In the genomic region with DNA sequence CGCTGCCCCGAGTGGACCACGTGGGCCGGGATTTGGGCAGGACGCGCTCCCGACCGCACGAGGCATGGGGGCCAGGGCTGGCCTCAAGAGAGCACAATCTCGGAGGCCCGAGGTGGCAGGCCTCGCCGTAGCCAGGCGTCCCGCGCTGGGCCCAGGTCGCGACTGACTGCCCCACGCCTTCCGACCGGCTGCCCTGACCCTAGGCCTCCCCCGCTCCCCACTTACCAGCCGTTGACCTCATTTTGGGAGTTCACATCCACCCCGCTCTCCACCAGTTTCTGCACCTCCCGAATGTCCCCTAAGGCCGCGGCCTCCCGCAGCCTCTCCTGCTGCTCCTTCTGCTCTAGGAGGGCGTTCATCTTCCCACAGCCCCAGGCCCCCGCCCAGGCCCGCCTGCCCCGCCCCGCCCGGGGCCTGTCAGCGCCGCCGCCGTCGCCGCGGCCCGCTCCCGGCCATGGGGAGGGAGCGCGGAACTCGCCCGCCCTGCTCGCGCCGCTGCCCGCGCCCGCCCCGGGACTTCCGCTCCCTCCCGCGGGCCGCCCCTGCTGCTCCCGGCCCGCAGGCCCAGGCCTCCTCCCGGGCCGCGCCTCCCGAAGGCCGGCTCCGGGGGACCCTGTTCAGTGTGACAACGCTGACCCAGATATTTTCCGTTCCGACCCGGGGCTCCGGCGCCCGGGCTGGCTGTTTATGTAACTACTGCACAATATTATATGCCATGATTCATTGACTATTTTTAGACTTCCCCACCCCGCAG, we compare ENCODE assay signal across 1 cellular context.
A peak's percentile ranks its signal among the peaks of the same experiment; 100 is the strongest.
TF ChIP-seq lines count a peak whose summit lies in the region.

A gene with protein sequence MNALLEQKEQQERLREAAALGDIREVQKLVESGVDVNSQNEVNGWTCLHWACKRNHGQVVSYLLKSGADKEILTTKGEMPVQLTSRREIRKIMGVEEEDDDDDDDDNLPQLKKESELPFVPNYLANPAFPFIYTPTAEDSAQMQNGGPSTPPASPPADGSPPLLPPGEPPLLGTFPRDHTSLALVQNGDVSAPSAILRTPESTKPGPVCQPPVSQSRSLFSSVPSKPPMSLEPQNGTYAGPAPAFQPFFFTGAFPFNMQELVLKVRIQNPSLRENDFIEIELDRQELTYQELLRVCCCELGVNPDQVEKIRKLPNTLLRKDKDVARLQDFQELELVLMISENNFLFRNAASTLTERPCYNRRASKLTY (minus strand): TSS at position 619 of the 754 bp plus-strand sequence. CDS start 260 bp downstream, at position 359.

TF ChIP-seq in HepG2, 621 proteins besides CTCF, POLR2A, EP300 and RAD21 (continued from another document and continues in another):
- TF ChIP-seq ASH2L (IDR thresholded peaks at IDR 0.05; ENCODE audit: insufficient read length, low read depth, low read length) = peak; percentile 99
- peak; percentile 84; the same call in 1 of the 2 replicates for TF ChIP-seq ZNF431 (CRISPR knock-in tag; IDR thresholded peaks at IDR 0.05; ENCODE audit: borderline replicate concordance, low read depth)
- TF ChIP-seq ZNF274 (CRISPR knock-in tag; IDR thresholded peaks at IDR 0.05) = peak; percentile 58
- TF ChIP-seq, protein P1, sequence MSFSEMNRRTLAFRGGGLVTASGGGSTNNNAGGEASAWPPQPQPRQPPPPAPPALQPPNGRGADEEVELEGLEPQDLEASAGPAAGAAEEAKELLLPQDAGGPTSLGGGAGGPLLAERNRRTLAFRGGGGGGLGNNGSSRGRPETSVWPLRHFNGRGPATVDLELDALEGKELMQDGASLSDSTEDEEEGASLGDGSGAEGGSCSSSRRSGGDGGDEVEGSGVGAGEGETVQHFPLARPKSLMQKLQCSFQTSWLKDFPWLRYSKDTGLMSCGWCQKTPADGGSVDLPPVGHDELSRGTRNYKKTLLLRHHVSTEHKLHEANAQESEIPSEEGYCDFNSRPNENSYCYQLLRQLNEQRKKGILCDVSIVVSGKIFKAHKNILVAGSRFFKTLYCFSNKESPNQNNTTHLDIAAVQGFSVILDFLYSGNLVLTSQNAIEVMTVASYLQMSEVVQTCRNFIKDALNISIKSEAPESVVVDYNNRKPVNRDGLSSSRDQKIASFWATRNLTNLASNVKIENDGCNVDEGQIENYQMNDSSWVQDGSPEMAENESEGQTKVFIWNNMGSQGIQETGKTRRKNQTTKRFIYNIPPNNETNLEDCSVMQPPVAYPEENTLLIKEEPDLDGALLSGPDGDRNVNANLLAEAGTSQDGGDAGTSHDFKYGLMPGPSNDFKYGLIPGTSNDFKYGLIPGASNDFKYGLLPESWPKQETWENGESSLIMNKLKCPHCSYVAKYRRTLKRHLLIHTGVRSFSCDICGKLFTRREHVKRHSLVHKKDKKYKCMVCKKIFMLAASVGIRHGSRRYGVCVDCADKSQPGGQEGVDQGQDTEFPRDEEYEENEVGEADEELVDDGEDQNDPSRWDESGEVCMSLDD (CRISPR knock-in tag; IDR thresholded peaks at IDR 0.05; ENCODE audit: borderline replicate concordance) = peak; percentile 40; the same call in 1 of the 2 replicates
- no peak for TF ChIP-seq FOXP1 (IDR thresholded peaks at IDR 0.05)
- peak; percentile 42; the same call in 1 of the 2 replicates for TF ChIP-seq FOXP1 (CRISPR knock-in tag; IDR thresholded peaks at IDR 0.05)
- TF ChIP-seq ZNF782 (CRISPR knock-in tag; IDR thresholded peaks at IDR 0.05; ENCODE audit: borderline replicate concordance) = peak; percentile 48
- TF ChIP-seq ZFYVE20 (CRISPR knock-in tag; IDR thresholded peaks at IDR 0.05; ENCODE audit: borderline replicate concordance, low read depth) = peak; percentile 88
- TF ChIP-seq, protein P2, sequence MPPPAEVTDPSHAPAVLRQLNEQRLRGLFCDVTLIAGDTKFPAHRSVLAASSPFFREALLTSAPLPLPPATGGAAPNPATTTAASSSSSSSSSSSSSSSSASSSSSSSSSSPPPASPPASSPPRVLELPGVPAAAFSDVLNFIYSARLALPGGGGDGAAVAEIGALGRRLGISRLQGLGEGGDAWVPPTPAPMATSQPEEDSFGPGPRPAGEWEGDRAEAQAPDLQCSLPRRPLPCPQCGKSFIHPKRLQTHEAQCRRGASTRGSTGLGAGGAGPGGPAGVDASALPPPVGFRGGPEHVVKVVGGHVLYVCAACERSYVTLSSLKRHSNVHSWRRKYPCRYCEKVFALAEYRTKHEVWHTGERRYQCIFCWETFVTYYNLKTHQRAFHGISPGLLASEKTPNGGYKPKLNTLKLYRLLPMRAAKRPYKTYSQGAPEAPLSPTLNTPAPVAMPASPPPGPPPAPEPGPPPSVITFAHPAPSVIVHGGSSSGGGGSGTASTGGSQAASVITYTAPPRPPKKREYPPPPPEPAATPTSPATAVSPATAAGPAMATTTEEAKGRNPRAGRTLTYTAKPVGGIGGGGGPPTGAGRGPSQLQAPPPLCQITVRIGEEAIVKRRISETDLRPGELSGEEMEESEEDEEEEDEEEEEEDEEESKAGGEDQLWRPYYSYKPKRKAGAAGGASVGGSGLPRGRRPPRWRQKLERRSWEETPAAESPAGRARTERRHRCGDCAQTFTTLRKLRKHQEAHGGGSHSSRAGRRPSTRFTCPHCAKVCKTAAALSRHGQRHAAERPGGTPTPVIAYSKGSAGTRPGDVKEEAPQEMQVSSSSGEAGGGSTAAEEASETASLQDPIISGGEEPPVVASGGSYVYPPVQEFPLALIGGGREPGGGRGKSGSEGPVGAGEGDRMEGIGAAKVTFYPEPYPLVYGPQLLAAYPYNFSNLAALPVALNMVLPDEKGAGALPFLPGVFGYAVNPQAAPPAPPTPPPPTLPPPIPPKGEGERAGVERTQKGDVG (CRISPR knock-in tag; IDR thresholded peaks at IDR 0.05; ENCODE audit: borderline replicate concordance) = 0 out of 2 replicates have a peak, but pooled peaks have one; percentile 70
- peak; percentile 94 for TF ChIP-seq CHCHD3 (CRISPR knock-in tag; IDR thresholded peaks at IDR 0.05)
- TF ChIP-seq, protein P3, sequence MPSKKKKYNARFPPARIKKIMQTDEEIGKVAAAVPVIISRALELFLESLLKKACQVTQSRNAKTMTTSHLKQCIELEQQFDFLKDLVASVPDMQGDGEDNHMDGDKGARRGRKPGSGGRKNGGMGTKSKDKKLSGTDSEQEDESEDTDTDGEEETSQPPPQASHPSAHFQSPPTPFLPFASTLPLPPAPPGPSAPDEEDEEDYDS (CRISPR knock-in tag; IDR thresholded peaks at IDR 0.05) = peak; percentile 65; the same call in 1 of the 2 replicates
- peak; percentile 90 for TF ChIP-seq KLF12 (CRISPR knock-in tag; IDR thresholded peaks at IDR 0.05; ENCODE audit: borderline replicate concordance)
- TF ChIP-seq AGO1 (IDR thresholded peaks at IDR 0.05; ENCODE audit: low read depth, low read length, poor library complexity, severe bottlenecking) = peak; percentile 39
- TF ChIP-seq MYC (CRISPR knock-in tag; IDR thresholded peaks at IDR 0.05; ENCODE audit: borderline replicate concordance) = peak; percentile 93; the same call in 1 of the 2 replicates
- peak; percentile 98 for TF ChIP-seq RORA (CRISPR knock-in tag; IDR thresholded peaks at IDR 0.05)
- peak; percentile 47; the same call in 1 of the 2 replicates for TF ChIP-seq TSC22D2 (CRISPR knock-in tag; IDR thresholded peaks at IDR 0.05; ENCODE audit: borderline replicate concordance)
- no peak for TF ChIP-seq FLYWCH1 (CRISPR knock-in tag; IDR thresholded peaks at IDR 0.05)
- TF ChIP-seq ELF1 (CRISPR knock-in tag; IDR thresholded peaks at IDR 0.05) = peak; percentile 71
- TF ChIP-seq, protein P4, sequence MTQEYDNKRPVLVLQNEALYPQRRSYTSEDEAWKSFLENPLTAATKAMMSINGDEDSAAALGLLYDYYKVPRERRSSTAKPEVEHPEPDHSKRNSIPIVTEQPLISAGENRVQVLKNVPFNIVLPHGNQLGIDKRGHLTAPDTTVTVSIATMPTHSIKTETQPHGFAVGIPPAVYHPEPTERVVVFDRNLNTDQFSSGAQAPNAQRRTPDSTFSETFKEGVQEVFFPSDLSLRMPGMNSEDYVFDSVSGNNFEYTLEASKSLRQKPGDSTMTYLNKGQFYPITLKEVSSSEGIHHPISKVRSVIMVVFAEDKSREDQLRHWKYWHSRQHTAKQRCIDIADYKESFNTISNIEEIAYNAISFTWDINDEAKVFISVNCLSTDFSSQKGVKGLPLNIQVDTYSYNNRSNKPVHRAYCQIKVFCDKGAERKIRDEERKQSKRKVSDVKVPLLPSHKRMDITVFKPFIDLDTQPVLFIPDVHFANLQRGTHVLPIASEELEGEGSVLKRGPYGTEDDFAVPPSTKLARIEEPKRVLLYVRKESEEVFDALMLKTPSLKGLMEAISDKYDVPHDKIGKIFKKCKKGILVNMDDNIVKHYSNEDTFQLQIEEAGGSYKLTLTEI (CRISPR knock-in tag; conservative IDR thresholded peaks at IDR 0.05) = no peak
- no peak; the same call in 1 of the 2 replicates for TF ChIP-seq REPIN1 (CRISPR knock-in tag; IDR thresholded peaks at IDR 0.05; ENCODE audit: borderline replicate concordance, low read depth)
- TF ChIP-seq RCOR2 (CRISPR knock-in tag; IDR thresholded peaks at IDR 0.05) = no peak
- no peak; the same call in none of the 2 replicates for TF ChIP-seq SNAPC2 (CRISPR knock-in tag; IDR thresholded peaks at IDR 0.05)
- TF ChIP-seq ZNF180 (CRISPR knock-in tag; IDR thresholded peaks at IDR 0.05; ENCODE audit: borderline replicate concordance, low read depth) = 0 out of 2 replicates have a peak, but pooled peaks have one; percentile 66
- TF ChIP-seq, protein P5, sequence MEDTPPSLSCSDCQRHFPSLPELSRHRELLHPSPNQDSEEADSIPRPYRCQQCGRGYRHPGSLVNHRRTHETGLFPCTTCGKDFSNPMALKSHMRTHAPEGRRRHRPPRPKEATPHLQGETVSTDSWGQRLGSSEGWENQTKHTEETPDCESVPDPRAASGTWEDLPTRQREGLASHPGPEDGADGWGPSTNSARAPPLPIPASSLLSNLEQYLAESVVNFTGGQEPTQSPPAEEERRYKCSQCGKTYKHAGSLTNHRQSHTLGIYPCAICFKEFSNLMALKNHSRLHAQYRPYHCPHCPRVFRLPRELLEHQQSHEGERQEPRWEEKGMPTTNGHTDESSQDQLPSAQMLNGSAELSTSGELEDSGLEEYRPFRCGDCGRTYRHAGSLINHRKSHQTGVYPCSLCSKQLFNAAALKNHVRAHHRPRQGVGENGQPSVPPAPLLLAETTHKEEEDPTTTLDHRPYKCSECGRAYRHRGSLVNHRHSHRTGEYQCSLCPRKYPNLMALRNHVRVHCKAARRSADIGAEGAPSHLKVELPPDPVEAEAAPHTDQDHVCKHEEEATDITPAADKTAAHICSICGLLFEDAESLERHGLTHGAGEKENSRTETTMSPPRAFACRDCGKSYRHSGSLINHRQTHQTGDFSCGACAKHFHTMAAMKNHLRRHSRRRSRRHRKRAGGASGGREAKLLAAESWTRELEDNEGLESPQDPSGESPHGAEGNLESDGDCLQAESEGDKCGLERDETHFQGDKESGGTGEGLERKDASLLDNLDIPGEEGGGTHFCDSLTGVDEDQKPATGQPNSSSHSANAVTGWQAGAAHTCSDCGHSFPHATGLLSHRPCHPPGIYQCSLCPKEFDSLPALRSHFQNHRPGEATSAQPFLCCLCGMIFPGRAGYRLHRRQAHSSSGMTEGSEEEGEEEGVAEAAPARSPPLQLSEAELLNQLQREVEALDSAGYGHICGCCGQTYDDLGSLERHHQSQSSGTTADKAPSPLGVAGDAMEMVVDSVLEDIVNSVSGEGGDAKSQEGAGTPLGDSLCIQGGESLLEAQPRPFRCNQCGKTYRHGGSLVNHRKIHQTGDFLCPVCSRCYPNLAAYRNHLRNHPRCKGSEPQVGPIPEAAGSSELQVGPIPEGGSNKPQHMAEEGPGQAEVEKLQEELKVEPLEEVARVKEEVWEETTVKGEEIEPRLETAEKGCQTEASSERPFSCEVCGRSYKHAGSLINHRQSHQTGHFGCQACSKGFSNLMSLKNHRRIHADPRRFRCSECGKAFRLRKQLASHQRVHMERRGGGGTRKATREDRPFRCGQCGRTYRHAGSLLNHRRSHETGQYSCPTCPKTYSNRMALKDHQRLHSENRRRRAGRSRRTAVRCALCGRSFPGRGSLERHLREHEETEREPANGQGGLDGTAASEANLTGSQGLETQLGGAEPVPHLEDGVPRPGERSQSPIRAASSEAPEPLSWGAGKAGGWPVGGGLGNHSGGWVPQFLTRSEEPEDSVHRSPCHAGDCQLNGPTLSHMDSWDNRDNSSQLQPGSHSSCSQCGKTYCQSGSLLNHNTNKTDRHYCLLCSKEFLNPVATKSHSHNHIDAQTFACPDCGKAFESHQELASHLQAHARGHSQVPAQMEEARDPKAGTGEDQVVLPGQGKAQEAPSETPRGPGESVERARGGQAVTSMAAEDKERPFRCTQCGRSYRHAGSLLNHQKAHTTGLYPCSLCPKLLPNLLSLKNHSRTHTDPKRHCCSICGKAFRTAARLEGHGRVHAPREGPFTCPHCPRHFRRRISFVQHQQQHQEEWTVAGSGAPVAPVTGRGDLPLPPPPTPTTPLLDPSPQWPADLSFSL (CRISPR knock-in tag; IDR thresholded peaks at IDR 0.05) = no peak
- TF ChIP-seq PRPF4 (IDR thresholded peaks at IDR 0.05; ENCODE audit: low read depth, low read length, poor library complexity, severe bottlenecking) = no peak
- TF ChIP-seq REL (CRISPR knock-in tag; conservative IDR thresholded peaks at IDR 0.05) = no peak
- TF ChIP-seq NCOA5 (CRISPR knock-in tag; IDR thresholded peaks at IDR 0.05) = no peak
- TF ChIP-seq SRF (IDR thresholded peaks at IDR 0.05; ENCODE audit: low read depth, low read length) = peak; percentile 78
- TF ChIP-seq POGZ (CRISPR knock-in tag; IDR thresholded peaks at IDR 0.05) = peak; percentile 81
- peak; percentile 65; the same call in 1 of the 2 replicates for TF ChIP-seq CEBPG (CRISPR knock-in tag; IDR thresholded peaks at IDR 0.05)
- peak; percentile 81; the same call in 1 of the 2 replicates for TF ChIP-seq ZNF264 (CRISPR knock-in tag; IDR thresholded peaks at IDR 0.05)
- no peak for TF ChIP-seq GLI4 (CRISPR knock-in tag; IDR thresholded peaks at IDR 0.05; ENCODE audit: borderline replicate concordance)
- TF ChIP-seq ZMAT3 (CRISPR knock-in tag; conservative IDR thresholded peaks at IDR 0.05) = peak; percentile 92
- TF ChIP-seq SSRP1 (CRISPR knock-in tag; IDR thresholded peaks at IDR 0.05) = no peak
- TF ChIP-seq BORCS8-MEF2B (CRISPR knock-in tag; IDR thresholded peaks at IDR 0.05) = peak; percentile 71; the same call in 1 of the 2 replicates
- TF ChIP-seq, protein P6, sequence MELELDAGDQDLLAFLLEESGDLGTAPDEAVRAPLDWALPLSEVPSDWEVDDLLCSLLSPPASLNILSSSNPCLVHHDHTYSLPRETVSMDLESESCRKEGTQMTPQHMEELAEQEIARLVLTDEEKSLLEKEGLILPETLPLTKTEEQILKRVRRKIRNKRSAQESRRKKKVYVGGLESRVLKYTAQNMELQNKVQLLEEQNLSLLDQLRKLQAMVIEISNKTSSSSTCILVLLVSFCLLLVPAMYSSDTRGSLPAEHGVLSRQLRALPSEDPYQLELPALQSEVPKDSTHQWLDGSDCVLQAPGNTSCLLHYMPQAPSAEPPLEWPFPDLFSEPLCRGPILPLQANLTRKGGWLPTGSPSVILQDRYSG (CRISPR knock-in tag; IDR thresholded peaks at IDR 0.05) = no peak
- TF ChIP-seq SALL1 (CRISPR knock-in tag; IDR thresholded peaks at IDR 0.05) = peak; percentile 95
- peak; percentile 83 for TF ChIP-seq KDM3A (CRISPR knock-in tag; IDR thresholded peaks at IDR 0.05; ENCODE audit: low read depth)
- no peak for TF ChIP-seq ZNF496 (CRISPR knock-in tag; IDR thresholded peaks at IDR 0.05; ENCODE audit: insufficient replicate concordance)
- TF ChIP-seq ZNF451 (CRISPR knock-in tag; IDR thresholded peaks at IDR 0.05) = peak; percentile 92; the same call in 1 of the 2 replicates
- TF ChIP-seq ZNF816 (CRISPR knock-in tag; IDR thresholded peaks at IDR 0.05; ENCODE audit: borderline replicate concordance) = no peak; the same call in 1 of the 2 replicates
- TF ChIP-seq POLR2AphosphoS5 (IDR thresholded peaks at IDR 0.05; ENCODE audit: low read depth, low read length) = peak; percentile 54
- no peak; the same call in 1 of the 2 replicates for TF ChIP-seq STAG1 (CRISPR knock-in tag; IDR thresholded peaks at IDR 0.05)
- peak; percentile 89 for TF ChIP-seq EED (CRISPR knock-in tag; IDR thresholded peaks at IDR 0.05)
- TF ChIP-seq NR2F1 (CRISPR knock-in tag; IDR thresholded peaks at IDR 0.05) = no peak
- peak; percentile 54 for TF ChIP-seq TAF15 (IDR thresholded peaks at IDR 0.05; ENCODE audit: low read depth, low read length, poor library complexity, severe bottlenecking)
- no peak; the same call in 1 of the 2 replicates for TF ChIP-seq RFXANK (CRISPR knock-in tag; IDR thresholded peaks at IDR 0.05)
